Comparison of ENCODE assay signal across 1 cellular context in genomic region chr22:19478466-19479357, GRCh38.
A peak's percentile ranks its signal among the peaks of the same experiment; 100 is the strongest.
TF ChIP-seq lines count a peak whose summit lies in the region.

A gene with protein sequence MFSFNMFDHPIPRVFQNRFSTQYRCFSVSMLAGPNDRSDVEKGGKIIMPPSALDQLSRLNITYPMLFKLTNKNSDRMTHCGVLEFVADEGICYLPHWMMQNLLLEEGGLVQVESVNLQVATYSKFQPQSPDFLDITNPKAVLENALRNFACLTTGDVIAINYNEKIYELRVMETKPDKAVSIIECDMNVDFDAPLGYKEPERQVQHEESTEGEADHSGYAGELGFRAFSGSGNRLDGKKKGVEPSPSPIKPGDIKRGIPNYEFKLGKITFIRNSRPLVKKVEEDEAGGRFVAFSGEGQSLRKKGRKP (minus strand): TSS chr22:19479193. CDS start chr22:19479085, 108 bp downstream.

TF ChIP-seq in HepG2, 621 proteins besides CTCF, POLR2A, EP300 and RAD21 (continued from another document and continues in another):
- no peak for TF ChIP-seq AKNA (CRISPR knock-in tag; IDR thresholded peaks at IDR 0.05; ENCODE audit: borderline replicate concordance)
- no peak for TF ChIP-seq ZNF644 (CRISPR knock-in tag; IDR thresholded peaks at IDR 0.05; ENCODE audit: low read depth)
- TF ChIP-seq, protein P1, sequence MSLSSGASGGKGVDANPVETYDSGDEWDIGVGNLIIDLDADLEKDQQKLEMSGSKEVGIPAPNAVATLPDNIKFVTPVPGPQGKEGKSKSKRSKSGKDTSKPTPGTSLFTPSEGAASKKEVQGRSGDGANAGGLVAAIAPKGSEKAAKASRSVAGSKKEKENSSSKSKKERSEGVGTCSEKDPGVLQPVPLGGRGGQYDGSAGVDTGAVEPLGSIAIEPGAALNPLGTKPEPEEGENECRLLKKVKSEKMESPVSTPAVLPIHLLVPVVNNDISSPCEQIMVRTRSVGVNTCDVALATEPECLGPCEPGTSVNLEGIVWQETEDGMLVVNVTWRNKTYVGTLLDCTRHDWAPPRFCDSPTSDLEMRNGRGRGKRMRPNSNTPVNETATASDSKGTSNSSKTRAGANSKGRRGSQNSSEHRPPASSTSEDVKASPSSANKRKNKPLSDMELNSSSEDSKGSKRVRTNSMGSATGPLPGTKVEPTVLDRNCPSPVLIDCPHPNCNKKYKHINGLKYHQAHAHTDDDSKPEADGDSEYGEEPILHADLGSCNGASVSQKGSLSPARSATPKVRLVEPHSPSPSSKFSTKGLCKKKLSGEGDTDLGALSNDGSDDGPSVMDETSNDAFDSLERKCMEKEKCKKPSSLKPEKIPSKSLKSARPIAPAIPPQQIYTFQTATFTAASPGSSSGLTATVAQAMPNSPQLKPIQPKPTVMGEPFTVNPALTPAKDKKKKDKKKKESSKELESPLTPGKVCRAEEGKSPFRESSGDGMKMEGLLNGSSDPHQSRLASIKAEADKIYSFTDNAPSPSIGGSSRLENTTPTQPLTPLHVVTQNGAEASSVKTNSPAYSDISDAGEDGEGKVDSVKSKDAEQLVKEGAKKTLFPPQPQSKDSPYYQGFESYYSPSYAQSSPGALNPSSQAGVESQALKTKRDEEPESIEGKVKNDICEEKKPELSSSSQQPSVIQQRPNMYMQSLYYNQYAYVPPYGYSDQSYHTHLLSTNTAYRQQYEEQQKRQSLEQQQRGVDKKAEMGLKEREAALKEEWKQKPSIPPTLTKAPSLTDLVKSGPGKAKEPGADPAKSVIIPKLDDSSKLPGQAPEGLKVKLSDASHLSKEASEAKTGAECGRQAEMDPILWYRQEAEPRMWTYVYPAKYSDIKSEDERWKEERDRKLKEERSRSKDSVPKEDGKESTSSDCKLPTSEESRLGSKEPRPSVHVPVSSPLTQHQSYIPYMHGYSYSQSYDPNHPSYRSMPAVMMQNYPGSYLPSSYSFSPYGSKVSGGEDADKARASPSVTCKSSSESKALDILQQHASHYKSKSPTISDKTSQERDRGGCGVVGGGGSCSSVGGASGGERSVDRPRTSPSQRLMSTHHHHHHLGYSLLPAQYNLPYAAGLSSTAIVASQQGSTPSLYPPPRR (CRISPR knock-in tag; IDR thresholded peaks at IDR 0.05; ENCODE audit: borderline replicate concordance): no peak
- TF ChIP-seq NFATC3 (CRISPR knock-in tag; IDR thresholded peaks at IDR 0.05): no peak
- TF ChIP-seq GLMP (CRISPR knock-in tag; IDR thresholded peaks at IDR 0.05; ENCODE audit: borderline replicate concordance): no peak
- no peak for TF ChIP-seq ATRX (CRISPR knock-in tag; IDR thresholded peaks at IDR 0.05; ENCODE audit: borderline replicate concordance)
- TF ChIP-seq KDM1A (CRISPR knock-in tag; IDR thresholded peaks at IDR 0.05): no peak
- TF ChIP-seq MBNL3 (CRISPR knock-in tag; conservative IDR thresholded peaks at IDR 0.05): no peak
- TF ChIP-seq, protein P2, sequence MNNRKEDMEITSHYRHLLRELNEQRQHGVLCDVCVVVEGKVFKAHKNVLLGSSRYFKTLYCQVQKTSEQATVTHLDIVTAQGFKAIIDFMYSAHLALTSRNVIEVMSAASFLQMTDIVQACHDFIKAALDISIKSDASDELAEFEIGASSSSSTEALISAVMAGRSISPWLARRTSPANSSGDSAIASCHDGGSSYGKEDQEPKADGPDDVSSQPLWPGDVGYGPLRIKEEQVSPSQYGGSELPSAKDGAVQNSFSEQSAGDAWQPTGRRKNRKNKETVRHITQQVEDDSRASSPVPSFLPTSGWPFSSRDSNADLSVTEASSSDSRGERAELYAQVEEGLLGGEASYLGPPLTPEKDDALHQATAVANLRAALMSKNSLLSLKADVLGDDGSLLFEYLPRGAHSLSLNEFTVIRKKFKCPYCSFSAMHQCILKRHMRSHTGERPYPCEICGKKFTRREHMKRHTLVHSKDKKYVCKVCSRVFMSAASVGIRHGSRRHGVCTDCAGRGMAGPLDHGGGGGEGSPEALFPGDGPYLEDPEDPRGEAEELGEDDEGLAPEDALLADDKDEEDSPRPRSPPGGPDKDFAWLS (CRISPR knock-in tag; IDR thresholded peaks at IDR 0.05; ENCODE audit: borderline replicate concordance): no peak
- TF ChIP-seq ZNF614 (CRISPR knock-in tag; IDR thresholded peaks at IDR 0.05; ENCODE audit: borderline replicate concordance): 0 out of 2 replicates have a peak, but pooled peaks have one; percentile 5
- no peak for TF ChIP-seq ZNF10 (CRISPR knock-in tag; IDR thresholded peaks at IDR 0.05; ENCODE audit: borderline replicate concordance, low read depth)
- no peak for TF ChIP-seq LCORL (IDR thresholded peaks at IDR 0.05)
- no peak for TF ChIP-seq LCORL (CRISPR knock-in tag; IDR thresholded peaks at IDR 0.05)
- no peak for TF ChIP-seq CERS6 (CRISPR knock-in tag; IDR thresholded peaks at IDR 0.05)
- TF ChIP-seq ZNF296 (CRISPR knock-in tag; conservative IDR thresholded peaks at IDR 0.05): no peak
- no peak for TF ChIP-seq REPIN1 (CRISPR knock-in tag; IDR thresholded peaks at IDR 0.05; ENCODE audit: borderline replicate concordance, low read depth)
- no peak for TF ChIP-seq ZNF235 (CRISPR knock-in tag; IDR thresholded peaks at IDR 0.05; ENCODE audit: borderline replicate concordance)
- TF ChIP-seq ZNF281 (CRISPR knock-in tag; IDR thresholded peaks at IDR 0.05; ENCODE audit: borderline replicate concordance): no peak
- TF ChIP-seq ZNF543 (CRISPR knock-in tag; IDR thresholded peaks at IDR 0.05): no peak
- TF ChIP-seq PRDM10 (CRISPR knock-in tag; IDR thresholded peaks at IDR 0.05; ENCODE audit: low read depth): peak; percentile 99
- TF ChIP-seq MIXL1 (CRISPR knock-in tag; IDR thresholded peaks at IDR 0.05): no peak
- TF ChIP-seq SIX1 (CRISPR knock-in tag; IDR thresholded peaks at IDR 0.05; ENCODE audit: borderline replicate concordance): 0 out of 2 replicates have a peak, but pooled peaks have one; percentile 11
- TF ChIP-seq NR1H2 (CRISPR knock-in tag; IDR thresholded peaks at IDR 0.05; ENCODE audit: borderline replicate concordance, low read depth): no peak
- no peak for TF ChIP-seq ZBTB10 (CRISPR knock-in tag; IDR thresholded peaks at IDR 0.05; ENCODE audit: borderline replicate concordance)
- TF ChIP-seq ZKSCAN8 (CRISPR knock-in tag; IDR thresholded peaks at IDR 0.05; ENCODE audit: borderline replicate concordance): no peak
- no peak for TF ChIP-seq NCOA2 (CRISPR knock-in tag; IDR thresholded peaks at IDR 0.05)
- TF ChIP-seq DPF2 (CRISPR knock-in tag; IDR thresholded peaks at IDR 0.05; ENCODE audit: borderline replicate concordance, low read depth): no peak
